In the genomic region with DNA sequence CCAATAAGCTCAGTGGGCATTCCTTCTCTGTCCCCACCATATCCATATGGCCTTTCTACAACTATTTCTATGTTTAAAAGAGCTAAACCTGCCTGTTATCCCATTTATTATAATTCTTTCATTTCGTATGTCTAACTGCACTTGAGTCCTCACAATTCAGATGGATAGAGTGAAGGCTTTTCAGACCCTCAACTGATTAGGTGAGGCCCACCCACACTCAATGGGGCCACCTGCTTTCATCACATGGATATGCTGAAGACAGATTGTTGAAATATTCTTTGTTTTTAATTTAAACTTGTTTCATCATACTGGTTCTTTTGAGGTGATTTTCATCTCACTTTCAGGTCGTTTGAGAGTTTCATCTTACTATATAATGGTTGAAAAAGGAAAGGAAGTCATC, we compare ENCODE assay signal across 23 cellular contexts. TPM values are rescaled to one million over a fixed set of nuclear protein-coding genes. Genes with fewer than 3 reads are reported as not detected.
DNase-seq lines count a peak whose midpoint lies in the region; FAIRE-seq and TF ChIP-seq lines count a peak whose summit lies in the region.
"Had no signal": no experiment of that assay in that cellular context is flagged by ENCODE, and none has a peak within 500 bp of the region (broad histone marks: within the 10 kb centered on the region; RNA-seq: fewer than 3 reads in every experiment).

No MANE protein-coding gene starts in this region.

- no peak overlapping the region for H2AFZ ChIP-seq in H1 (ENCODE audit: low read length)

- TF ChIP-seq RAD21 in H1 (IDR thresholded peaks at IDR 0.05 in 1 of 2, conservative IDR thresholded peaks at IDR 0.05 in 1 of 2; ENCODE audit: low read depth in 2 of 2, low read length in 2 of 2), result no peak

- H3K4me2 ChIP-seq in H1 (ENCODE audit: insufficient read depth in 1 of 2, low read depth in 2 of 2, low read length in 2 of 2), result no peak overlapping the region
- H3K4me2 ChIP-seq: A549; BLaER1 treated with 17β-estradiol and CSF1 and Interleukin-3, amounts not matched to agents 10 nM and 100 nM had no signal

- H2BK15ac ChIP-seq in H1 (ENCODE audit: low read length), result no peak overlapping the region

- peak; percentile 35 for DNase-seq in activated naive CD4-positive, alpha-beta T cell treated with anti-CD3 and anti-CD28 coated beads for 36 hours
- DNase-seq in activated naive CD4-positive, alpha-beta T cell (lab: John Stamatoyannopoulos, UW), result no peak
- DNase-seq in H1 (ENCODE audit: low read depth in 1 of 2, low spot score in 2 of 2) (no peak), type B pancreatic cell (ENCODE audit: extremely low spot score, unreplicated experiment) (peak; percentile 10), activated gamma-delta T cell treated with Interleukin-2 at 50 U/mL for 16 hours (no peak), occipital lobe (lab: John Stamatoyannopoulos, UW) (no peak)
- DNase-seq: AML-193; Caco-2; Calu3; CD4-positive, alpha-beta T cell; CD8-positive, alpha-beta T cell; DMS79 treated with DMSO at 0.1 percent for 48 hours; GF-D8 had no signal

- H3K79me2 ChIP-seq in H1 (ENCODE audit: control insufficient read depth in 1 of 2, insufficient read depth in 2 of 2, low read length in 2 of 2), result no peaks in the 10 kb centered on the region

- intact Hi-C loops in activated naive CD4-positive, alpha-beta T cell treated with anti-CD3 and anti-CD28 coated beads for 36 hours (cut with micrococcal nuclease), result loop anchor here (5.0 kb wide), 5 partner anchors 48 to 598 kb away; a partner anchor contains a TSS

- no peaks in the 10 kb centered on the region for H4K20me1 ChIP-seq in H1 (replicated peaks in 1 of 2; ENCODE audit: control insufficient read depth in 1 of 2, insufficient read depth in 2 of 2, low read length in 2 of 2)
- H4K20me1 ChIP-seq: BLaER1 treated with 17β-estradiol and CSF1 and Interleukin-3, amounts not matched to agents 10 nM and 100 nM had no signal

- no peak for FAIRE-seq in H1 (lab: Jason Lieb, UNC)
- FAIRE-seq: A549, D721Med, G401.6, GM12891, GM19239 had no signal

- H3K23ac ChIP-seq in H1 (ENCODE audit: insufficient read length), result no peak overlapping the region

- no peak overlapping the region for H3K4me3 Mint-ChIP-seq in activated naive CD4-positive, alpha-beta T cell treated with anti-CD3 and anti-CD28 coated beads for 36 hours
- no peak overlapping the region for H3K4me3 Mint-ChIP-seq in type B pancreatic cell
- H3K4me3 Mint-ChIP-seq: B cell; CD4-positive, alpha-beta T cell; CD8-positive, alpha-beta T cell had no signal

- H2BK12ac ChIP-seq in H1 (ENCODE audit: low read depth, low read length), result no peak overlapping the region

- no peak for TF ChIP-seq EP300 in H1 (IDR thresholded peaks at IDR 0.05; ENCODE audit: borderline replicate concordance in 1 of 2, low read depth in 2 of 2, low read length in 2 of 2)

- H3K4ac ChIP-seq in H1 (replicated peaks; ENCODE audit: insufficient read length, low read depth, low read length), result no peak overlapping the region

- H3K27me3 Mint-ChIP-seq in activated naive CD4-positive, alpha-beta T cell treated with anti-CD3 and anti-CD28 coated beads for 36 hours (ENCODE audit: low read depth), result peaks cover 11% of the 10 kb centered on the region
- H3K27me3 Mint-ChIP-seq in type B pancreatic cell, result peaks cover 11% of the 10 kb centered on the region

- POLR2A ChIA-PET in HEK293 (lab: Yijun Ruan, JAX) (no interaction called here), H1 (lab: Charles Lee; ENCODE audit: partially characterized antibody) (no interaction called here)

- peaks cover 41% of the 10 kb centered on the region for H3K4me1 Mint-ChIP-seq in activated naive CD4-positive, alpha-beta T cell treated with anti-CD3 and anti-CD28 coated beads for 36 hours (ENCODE audit: low read depth)
- peaks cover 16% of the 10 kb centered on the region for H3K4me1 Mint-ChIP-seq in type B pancreatic cell (ENCODE audit: unreplicated experiment)

- peak overlapping the region; percentile 57 for H3K27ac Mint-ChIP-seq in activated naive CD4-positive, alpha-beta T cell treated with anti-CD3 and anti-CD28 coated beads for 36 hours
- H3K27ac Mint-ChIP-seq in type B pancreatic cell, result no peak overlapping the region
- H3K27ac Mint-ChIP-seq: B cell; CD4-positive, alpha-beta T cell; CD8-positive, alpha-beta T cell had no signal

- H4K5ac ChIP-seq in H1 (ENCODE audit: insufficient read length, low read depth, low read length), result no peak overlapping the region

- H3K9me3 ChIP-seq in HEK293 (ENCODE audit: control insufficient read depth, insufficient read depth, low read depth, low read length) (no peaks in the 10 kb centered on the region), H1 (ENCODE audit: insufficient read depth in 2 of 2, low read depth in 1 of 2, low read length in 1 of 2) (peaks cover 0 to 3% of the 10 kb centered on the region in 2 experiments; a peak in 2 of 4 replicates)

- TF ChIP-seq CTCF in HEK293 (tag by site-specific recombination; IDR thresholded peaks at IDR 0.05), result no peak
- no peak for TF ChIP-seq CTCF in H1 (IDR thresholded peaks at IDR 0.05; ENCODE audit: control extremely low read depth in 1 of 3, insufficient read depth in 1 of 3, low read depth in 1 of 3, low read length in 3 of 3)
- no peak for TF ChIP-seq CTCF in type B pancreatic cell (conservative IDR thresholded peaks at IDR 0.05)

- H3K36me3 ChIP-seq in HEK293 (ENCODE audit: control insufficient read depth in 2 of 2, insufficient read depth in 1 of 2, low read length in 2 of 2), result no peaks in the 10 kb centered on the region
- no peaks in the 10 kb centered on the region for H3K36me3 ChIP-seq in H1 (ENCODE audit: control insufficient read depth in 2 of 4, insufficient read depth in 4 of 4, low read length in 3 of 4)
- H3K36me3 ChIP-seq: BLaER1 treated with 17β-estradiol and CSF1 and Interleukin-3, amounts not matched to agents 10 nM and 100 nM had no signal

- H3K4me3 ChIP-seq in HEK293 (ENCODE audit: low read depth, low read length), result no peak overlapping the region
- no peak overlapping the region for H3K4me3 ChIP-seq in H1 (ENCODE audit: extremely low read depth in 1 of 4, insufficient read depth in 2 of 4, low read depth in 3 of 4, low read length in 4 of 4)
- H3K4me3 ChIP-seq: A549; BLaER1 treated with 17β-estradiol and CSF1 and Interleukin-3, amounts not matched to agents 10 nM and 100 nM had no signal

- no peak overlapping the region for H3K18ac ChIP-seq in H1 (ENCODE audit: extremely low read depth, low read length)

- H3K79me1 ChIP-seq in H1 (ENCODE audit: low read depth, low read length), result no peaks in the 10 kb centered on the region

- H2AK5ac ChIP-seq in H1 (ENCODE audit: low read depth, low read length), result no peak overlapping the region

- no peaks in the 10 kb centered on the region for H3K36me3 Mint-ChIP-seq in activated naive CD4-positive, alpha-beta T cell treated with anti-CD3 and anti-CD28 coated beads for 36 hours (ENCODE audit: low read depth)
- no peaks in the 10 kb centered on the region for H3K36me3 Mint-ChIP-seq in type B pancreatic cell
- H3K36me3 Mint-ChIP-seq: CD8-positive, alpha-beta T cell had no signal

- H2BK5ac ChIP-seq in H1 (ENCODE audit: low read depth, low read length), result no peak overlapping the region

- WGBS in H1 (ENCODE audit: extremely low coverage in 1 of 2, insufficient coverage in 1 of 2, insufficient read length in 1 of 2, insufficient replicate concordance in 2 of 2, low coverage in 1 of 2, low lambda C conversion rate in 2 of 2, missing lambda C conversion rate in 1 of 2), 2 experiments, result 75% methylated on average over 2 of the region's 2 CpGs; no CpG with 5 or more reads in 1 of the 2 experiments

- H3K9me3 Mint-ChIP-seq in activated naive CD4-positive, alpha-beta T cell treated with anti-CD3 and anti-CD28 coated beads for 36 hours, result peaks cover 3% of the 10 kb centered on the region
- H3K9me3 Mint-ChIP-seq in type B pancreatic cell, result peaks cover 4% of the 10 kb centered on the region
- H3K9me3 Mint-ChIP-seq: CD4-positive, alpha-beta T cell; CD8-positive, alpha-beta T cell had no signal

- H3K4me1 ChIP-seq in HEK293 (ENCODE audit: control insufficient read depth, insufficient read depth, low read length), result no peaks in the 10 kb centered on the region
- H3K4me1 ChIP-seq in H1 (replicated peaks in 1 of 4; ENCODE audit: control insufficient read depth in 3 of 4, insufficient read depth in 4 of 4, low read length in 3 of 4), result peaks cover 5 to 13% (median 11%) of the 10 kb centered on the region in 4 experiments
- H3K4me1 ChIP-seq: A549, Caco-2 had no signal

- no peak overlapping the region for H3K27ac ChIP-seq in HEK293 (ENCODE audit: extremely low read depth, low read depth, low read length)
- no peak overlapping the region for H3K27ac ChIP-seq in H1 (ENCODE audit: low read depth, low read length)
- H3K27ac ChIP-seq: 22Rv1; A549; BLaER1 treated with 17β-estradiol and CSF1 and Interleukin-3, amounts not matched to agents 10 nM and 100 nM; C4-2B had no signal

- H3K27me3 ChIP-seq in H1 (replicated peaks in 1 of 4; ENCODE audit: control insufficient read depth in 3 of 4, extremely low read depth in 1 of 4, insufficient read depth in 3 of 4, low read length in 3 of 4), result peaks cover 0 to 4% (median 1%) of the 10 kb centered on the region in 4 experiments; a peak in 2 of 7 replicates

- H3K23me2 ChIP-seq in H1 (ENCODE audit: low read depth, low read length), result peaks cover 6% of the 10 kb centered on the region; the same call in 1 of the 2 replicates

- no peak for TF ChIP-seq POLR2A in H1 (IDR thresholded peaks at IDR 0.05; ENCODE audit: control extremely low read depth in 1 of 2, low read depth in 2 of 2, low read length in 2 of 2)

- no peak overlapping the region for H3K14ac ChIP-seq in H1 (ENCODE audit: insufficient read length)

- no peak overlapping the region for H2BK120ac ChIP-seq in H1 (replicated peaks; ENCODE audit: low read depth, low read length)

- H4K91ac ChIP-seq in H1 (replicated peaks; ENCODE audit: insufficient read length, low read length), result no peak overlapping the region

- H3K56ac ChIP-seq in H1 (replicated peaks; ENCODE audit: insufficient read length, low read depth, low read length), result no peak overlapping the region

- CTCF ChIA-PET in activated naive CD4-positive, alpha-beta T cell treated with anti-CD3 and anti-CD28 coated beads for 36 hours (lab: Charles Lee), result interaction anchor here (0.6 to 0.7 kb wide), 2 partner anchors 14 to 405 kb away, joined by 3 read pairs; no protein-coding TSS in a partner anchor
- CTCF ChIA-PET in HEK293 (lab: Yijun Ruan, JAX), result no interaction called here
- CTCF ChIA-PET in H1 (lab: Charles Lee; ENCODE audit: partially characterized antibody), result no interaction called here

- no peak overlapping the region for H4K8ac ChIP-seq in H1 (ENCODE audit: extremely low read depth, insufficient read depth, low read length)

- H2BK20ac ChIP-seq in H1 (ENCODE audit: low read length), result no peak overlapping the region

- no peak overlapping the region for H3K9ac ChIP-seq in H1 (replicated peaks in 1 of 4; ENCODE audit: extremely low read depth in 1 of 4, low read depth in 3 of 4, low read length in 3 of 4)
- H3K9ac ChIP-seq: BLaER1 treated with 17β-estradiol and CSF1 and Interleukin-3, amounts not matched to agents 10 nM and 100 nM had no signal

RNA-seq across cellular contexts. Expression of a gene that starts 5.7 kb away (rescaled TPM):
- 1 to 10 TPM in 1 of 2 experiments, under 1 TPM in 1; 0.91 to 1.4 TPM for total RNA-seq in activated naive CD4-positive, alpha-beta T cell treated with anti-CD3 and anti-CD28 coated beads for 36 hours
- 6.4 and 7.2 TPM in 2 replicates for total RNA-seq in H1 (2021; fragmentation: NEBNext Ultra II Directional; extraction: Animal tissue kit (Norgen Biotek cat#: 25700))
- 3.7 and 4.9 TPM in 2 replicates for polyA plus RNA-seq in H1 (2011; rRNA removed)
- 3.9 TPM for polyA plus RNA-seq in H1 (2011; cell fraction: cytosol; rRNA removed)
- polyA plus RNA-seq in H1 (2011; cell fraction: nucleus; rRNA removed), result 4.7 TPM
- 3.4 to 4.7 TPM (median 4.2 TPM) in 4 replicates for polyA plus RNA-seq in H1 (2012, experiment 1 of 2)
- polyA plus RNA-seq in H1 (2012, experiment 2 of 2), result 1.5 TPM
- 5.7 TPM for polyA plus RNA-seq in H1 (2013, experiment 1 of 2)
- 6.4 TPM for polyA plus RNA-seq in H1 (2013, experiment 2 of 2)
- 9.5 and 11.0 TPM in 2 replicates for polyA minus RNA-seq in H1 (2011; rRNA and poly(A)+ RNA removed)
- polyA minus RNA-seq in H1 (2011; cell fraction: cytosol; rRNA and poly(A)+ RNA removed), result 4.0 TPM
- 8.7 TPM for polyA minus RNA-seq in H1 (2011; cell fraction: nucleus; rRNA and poly(A)+ RNA removed)
- total RNA-seq in type B pancreatic cell (ENCODE audit: low replicate concordance) (9.3 and 37.9 TPM in 2 replicates), occipital lobe (7.6 TPM)
- total RNA-seq: B cell had no signal

Comparison
In these comparisons a context has a peak if more than half of its experiments do, and no peak if none do; other contexts are left out.
1. DNase-seq: peak in activated naive CD4-positive, alpha-beta T cell treated with anti-CD3 and anti-CD28 coated beads for 36 hours (single experiment) and type B pancreatic cell (single experiment); none in activated naive CD4-positive, alpha-beta T cell (0 of 4), H1 (0 of 2), activated gamma-delta T cell treated with Interleukin-2 at 50 U/mL for 16 hours (single experiment) and occipital lobe (single experiment).